In genomic region chr1:78143152-78143551, GRCh38 we compare ENCODE assay signal across 9 cellular contexts.
DNase-seq lines count a peak whose midpoint lies in the region; ATAC-seq and TF ChIP-seq lines count a peak whose summit lies in the region.
"Had no signal": no experiment of that assay in that cellular context is flagged by ENCODE, and none has a peak within 500 bp of the region (broad histone marks: within the 10 kb centered on the region; RNA-seq: fewer than 3 reads in every experiment).

No MANE protein-coding gene starts in this region.

- no peak overlapping the region for H3K23ac ChIP-seq in H9 (ENCODE audit: insufficient read length, low read depth, low read length)

- H2AK5ac ChIP-seq in H9 (ENCODE audit: insufficient read length, low read length): no peak overlapping the region

- no peak overlapping the region for H4K91ac ChIP-seq in H9 (ENCODE audit: insufficient read length, low read depth, low read length)

- no peak overlapping the region for H3K27ac ChIP-seq in H9 (ENCODE audit: insufficient read length, low read depth, low read length)
- H3K27ac ChIP-seq in left lung: peak overlapping the region in 1 of 2 donors; percentile 53

- H3K9me3 ChIP-seq in H9 (ENCODE audit: control insufficient read depth, low read depth, low read length) (no peaks in the 10 kb centered on the region), left lung (no peaks in the 10 kb centered on the region)

- H2BK120ac ChIP-seq in H9 (ENCODE audit: low read depth, low read length, poor library complexity, severe bottlenecking): no peak overlapping the region

- no peak overlapping the region for H3T11ph ChIP-seq in H9 (ENCODE audit: low read length)

- H2BK20ac ChIP-seq in H9 (ENCODE audit: low read depth, low read length, poor library complexity, severe bottlenecking): peak overlapping the region; percentile 45

- H4K8ac ChIP-seq in H9 (replicated peaks; ENCODE audit: insufficient read length, low read depth, low read length): no peak overlapping the region

- H2AFZ ChIP-seq in H9 (ENCODE audit: low read length): no peak overlapping the region

- no peak overlapping the region for H2BK5ac ChIP-seq in H9 (ENCODE audit: insufficient read length, low read length)

- no peak overlapping the region; the same call in 1 of the 2 replicates for H3K14ac ChIP-seq in H9 (ENCODE audit: insufficient read depth, low read length)

- peak; percentile 89 for ATAC-seq in GM18517 (IDR thresholded peaks at IDR 0.05; ENCODE audit: unreplicated experiment)
- ATAC-seq in left lung: peak; percentile 70
- ATAC-seq: Panc1 had no signal

- no peak overlapping the region for H2BK12ac ChIP-seq in H9 (ENCODE audit: insufficient read length, low read depth, low read length)

- H3K18ac ChIP-seq in H9 (ENCODE audit: insufficient read length, low read depth, low read length): no peak overlapping the region

- DNase-seq in H9 (no peak), NB4 (ENCODE audit: low read depth) (peak; percentile 24), left lung (no peak), kidney glomerular epithelial cell (lab: John Stamatoyannopoulos, UW) (no peak), NCI-H2196 (lab: John Stamatoyannopoulos, UW; ENCODE audit: unreplicated experiment) (no peak), chondrocyte (ENCODE audit: low spot score) (no peak), NCI-H82 treated with DMSO at 0.1 percent for 48 hours (lab: John Stamatoyannopoulos, UW; ENCODE audit: unreplicated experiment) (no peak)

- H3K9me3 Mint-ChIP-seq in H9 (no peaks in the 10 kb centered on the region), chondrocyte (ENCODE audit: low read depth) (no peaks in the 10 kb centered on the region)

- H3K27me3 ChIP-seq in H9 (ENCODE audit: insufficient read depth, low read length) (no peaks in the 10 kb centered on the region), left lung (no peaks in the 10 kb centered on the region)

- no peak overlapping the region for H3K4ac ChIP-seq in H9 (ENCODE audit: low read depth, low read length)

- no peaks in the 10 kb centered on the region for H3K23me2 ChIP-seq in H9 (ENCODE audit: insufficient read length, low read depth, low read length, poor library complexity, severe bottlenecking)

- H3K9ac ChIP-seq in H9 (ENCODE audit: extremely low read depth, insufficient read length, low read length): no peak overlapping the region

- H3K4me3 ChIP-seq in NB4 (ENCODE audit: low read depth, low read length) (no peak overlapping the region), left lung (peak overlapping the region; percentile 10 to 31)

- no CpG with 5 or more reads among the region's 4 CpGs for WGBS in H9 (ENCODE audit: extremely low coverage, insufficient read length, low lambda C conversion rate)

- no peak overlapping the region for H2BK15ac ChIP-seq in H9 (ENCODE audit: low read depth, low read length)

- no peak overlapping the region for H4K5ac ChIP-seq in H9 (ENCODE audit: insufficient read length, low read depth, low read length)

- H3K4me3 Mint-ChIP-seq in H9: no peak overlapping the region
- H3K4me3 Mint-ChIP-seq in chondrocyte (ENCODE audit: unreplicated experiment): no peak overlapping the region

- H3K36me3 Mint-ChIP-seq in H9 (ENCODE audit: insufficient read depth in 1 of 3, low read depth in 3 of 3) (no peaks in the 10 kb centered on the region), chondrocyte (ENCODE audit: low read depth) (no peaks in the 10 kb centered on the region)

- H3K4me1 ChIP-seq in H9 (ENCODE audit: insufficient read depth, low read length) (no peaks in the 10 kb centered on the region), left lung (peaks cover 0 to 4% of the 10 kb centered on the region in 2 donors)

- no peak overlapping the region for H3K4me2 ChIP-seq in H9 (ENCODE audit: insufficient read depth, insufficient read length, low read length)

- H3K27me3 Mint-ChIP-seq in H9 (ENCODE audit: low read depth): peaks cover 11% of the 10 kb centered on the region
- H3K27me3 Mint-ChIP-seq in chondrocyte (ENCODE audit: low read depth): peaks cover 6% of the 10 kb centered on the region

- H3K79me1 ChIP-seq in H9 (ENCODE audit: insufficient read depth, low read depth, low read length, poor library complexity, severe bottlenecking): no peaks in the 10 kb centered on the region

- no peaks in the 10 kb centered on the region for H3K79me2 ChIP-seq in H9 (ENCODE audit: insufficient read depth, low read length)

- H3K4me1 Mint-ChIP-seq in H9: no peaks in the 10 kb centered on the region
- H3K4me1 Mint-ChIP-seq in chondrocyte (ENCODE audit: low read depth): no peaks in the 10 kb centered on the region

- no peaks in the 10 kb centered on the region for H4K20me1 ChIP-seq in H9 (ENCODE audit: control insufficient read depth, insufficient read depth, insufficient read length)

- TF ChIP-seq CTCF in H9 (conservative IDR thresholded peaks at IDR 0.05) (no peak), NB4 (IDR thresholded peaks at IDR 0.05; ENCODE audit: low read depth, low read length) (no peak), left lung (IDR thresholded peaks at IDR 0.05) (no peak), chondrocyte (IDR thresholded peaks at IDR 0.05) (no peak)

- H3K27ac Mint-ChIP-seq in H9 (no peak overlapping the region), chondrocyte (ENCODE audit: unreplicated experiment) (no peak overlapping the region)

- no peak overlapping the region for H3K56ac ChIP-seq in H9 (ENCODE audit: insufficient read length, low read depth, low read length)

- no peak for TF ChIP-seq POLR2A in NB4 (IDR thresholded peaks at IDR 0.05; ENCODE audit: extremely low read depth, insufficient read length)

- intact Hi-C loops in left lung (cut with DNase I): no loop called here

- H3K36me3 ChIP-seq in left lung: no peaks in the 10 kb centered on the region
